ENCODE assay signal across 8 cellular contexts in the genomic region with DNA sequence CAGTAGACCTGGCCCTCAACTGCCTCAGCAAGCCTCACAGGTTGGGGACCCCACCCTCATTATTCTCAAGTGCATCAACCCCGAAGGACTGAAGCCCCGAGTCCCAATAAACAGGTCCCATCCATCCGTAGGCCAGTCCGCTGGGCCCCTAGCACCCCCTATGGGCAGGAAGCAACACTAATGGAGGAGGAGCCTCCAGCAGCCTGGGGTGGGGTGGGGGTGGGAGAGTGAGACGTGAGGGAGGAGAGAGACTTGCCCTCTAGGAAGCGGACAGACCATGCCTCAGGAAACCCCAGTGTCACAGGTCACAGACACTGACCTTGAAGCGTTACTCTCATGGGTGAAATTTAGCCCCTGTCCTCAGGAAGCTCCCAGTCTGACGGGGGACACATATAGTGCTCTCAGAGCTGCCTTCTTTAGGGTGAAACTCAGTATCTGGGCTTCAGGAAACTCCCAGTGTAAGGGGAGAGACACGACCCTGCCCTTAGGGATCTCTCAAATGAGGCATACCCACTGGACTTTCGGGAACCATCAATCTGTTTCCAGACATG.
DNase-seq lines count a peak whose midpoint lies in the region; ATAC-seq lines count a peak whose summit lies in the region.

No MANE protein-coding gene starts in this region.

- H3K4me1 Mint-ChIP-seq in activated CD8-positive, alpha-beta T cell treated with anti-CD3 and anti-CD28 coated beads, Interleukin-2, amount 10 ng/mL, durations not matched to agents 7 days and 5 days (ENCODE audit: low read depth): peaks cover 28% of the 10 kb centered on the region

- peak; percentile 60 for DNase-seq in activated CD8-positive, alpha-beta memory T cell treated with anti-CD3 and anti-CD28 coated beads, Interleukin-2, amount 50 U/mL, for 48 hours
- DNase-seq in activated CD8-positive, alpha-beta memory T cell treated with anti-CD3 and anti-CD28 coated beads, Interleukin-2, amount 50 U/mL, for 4 hours: no peak
- DNase-seq in HuH-7.5 (ENCODE audit: low spot score): peak; percentile 73
- DNase-seq in activated CD8-positive, alpha-beta T cell treated with anti-CD3 and anti-CD28 coated beads, Interleukin-2, amount 10 ng/mL, durations not matched to agents 7 days and 5 days: peak; percentile 29
- DNase-seq in kidney glomerular epithelial cell (lab: John Stamatoyannopoulos, UW): peak; percentile 7
- no peak for DNase-seq in GF-D8 (lab: John Stamatoyannopoulos, UW)
- DNase-seq in NCI-H187 (lab: John Stamatoyannopoulos, UW): no peak

- POLR2A ChIA-PET in activated CD8-positive, alpha-beta T cell treated with anti-CD3 and anti-CD28 coated beads, Interleukin-2, amount 10 ng/mL, durations not matched to agents 7 days and 5 days (lab: Charles Lee): no interaction called here

- peak overlapping the region; percentile 61 for H3K4me3 Mint-ChIP-seq in activated CD8-positive, alpha-beta T cell treated with anti-CD3 and anti-CD28 coated beads, Interleukin-2, amount 10 ng/mL, durations not matched to agents 7 days and 5 days

- no peaks in the 10 kb centered on the region for H3K9me3 Mint-ChIP-seq in activated CD8-positive, alpha-beta T cell treated with anti-CD3 and anti-CD28 coated beads, Interleukin-2, amount 10 ng/mL, durations not matched to agents 7 days and 5 days (ENCODE audit: insufficient read depth)

- CTCF ChIA-PET in activated CD8-positive, alpha-beta T cell treated with anti-CD3 and anti-CD28 coated beads, Interleukin-2, amount 10 ng/mL, durations not matched to agents 7 days and 5 days (lab: Charles Lee): interaction anchor here (0.8 to 1.4 kb wide), 6 partner anchors 10 to 232 kb away, joined by 3 to 5 read pairs (median 4); partner anchors contain the start of gene VEGFA

- peaks cover 20% of the 10 kb centered on the region for H3K27me3 Mint-ChIP-seq in activated CD8-positive, alpha-beta T cell treated with anti-CD3 and anti-CD28 coated beads, Interleukin-2, amount 10 ng/mL, durations not matched to agents 7 days and 5 days (ENCODE audit: low read depth)

- H3K27ac Mint-ChIP-seq in activated CD8-positive, alpha-beta T cell treated with anti-CD3 and anti-CD28 coated beads, Interleukin-2, amount 10 ng/mL, durations not matched to agents 7 days and 5 days: no peak overlapping the region

- no peaks in the 10 kb centered on the region for H3K36me3 Mint-ChIP-seq in activated CD8-positive, alpha-beta T cell treated with anti-CD3 and anti-CD28 coated beads, Interleukin-2, amount 10 ng/mL, durations not matched to agents 7 days and 5 days (ENCODE audit: low read depth)

- no peak for ATAC-seq in activated CD8-positive, alpha-beta T cell treated with anti-CD3 and anti-CD28 coated beads, Interleukin-2, amount 10 ng/mL, durations not matched to agents 7 days and 5 days
- ATAC-seq in HG02973 (IDR thresholded peaks at IDR 0.05; ENCODE audit: unreplicated experiment): no peak

Comparison
In these comparisons a context has a peak if more than half of its experiments do, and no peak if none do; other contexts are left out.
1. DNase-seq: peak in activated CD8-positive, alpha-beta memory T cell treated with anti-CD3 and anti-CD28 coated beads, Interleukin-2, amount 50 U/mL, for 48 hours (single experiment), HuH-7.5 (single experiment), activated CD8-positive, alpha-beta T cell treated with anti-CD3 and anti-CD28 coated beads, Interleukin-2, amount 10 ng/mL, durations not matched to agents 7 days and 5 days (single experiment) and kidney glomerular epithelial cell (single experiment); none in activated CD8-positive, alpha-beta memory T cell treated with anti-CD3 and anti-CD28 coated beads, Interleukin-2, amount 50 U/mL, for 4 hours (single experiment), GF-D8 (single experiment) and NCI-H187 (0 of 2).